16 cellular contexts compared by ENCODE assay signal in genomic region chr3:11072631-11073030, GRCh38.
"Had no signal": no experiment of that assay in that cellular context is flagged by ENCODE, and none has a peak within 500 bp of the region (broad histone marks: within the 10 kb centered on the region; RNA-seq: fewer than 3 reads in every experiment).

No MANE protein-coding gene starts in this region.

- H3K4me1 ChIP-seq: adrenal gland, thyroid gland had no signal

- H3K27ac ChIP-seq: adrenal gland, thyroid gland had no signal

- DNase-seq: activated CD4-positive, alpha-beta T cell treated with anti-CD3 and anti-CD28 coated beads for 1 hour; activated T-cell treated with anti-CD3 and anti-CD28 coated beads, Interleukin-2, amount 50 U/mL, for 1 hour; adrenal gland; central memory CD4-positive, alpha-beta T cell; dermis blood vessel endothelial cell; effector CD8-positive, alpha-beta T cell; erythroblast; hippocampal formation; left ventricle myocardium superior; midbrain; natural killer cell; retina; stimulated activated CD4-positive, alpha-beta T cell treated with anti-CD3 and anti-CD28 coated beads, Interleukin-1b, Interleukin-23, amount 100 ng/mL, for 48 hours; substantia nigra; thyroid gland had no signal

- H3K27me3 ChIP-seq: adrenal gland, thyroid gland had no signal

- ATAC-seq: activated naive CD4-positive, alpha-beta T cell treated with anti-CD3 and anti-CD28 coated beads, Interleukin-2, amount 50 U/mL, for 72 hours; left ventricle myocardium superior; natural killer cell had no signal

- H3K9me3 ChIP-seq: adrenal gland, thyroid gland had no signal

- H3K36me3 ChIP-seq: adrenal gland, thyroid gland had no signal

- H3K4me3 ChIP-seq: adrenal gland, thyroid gland had no signal
